3 cellular contexts compared by ENCODE assay signal in the genomic region with DNA sequence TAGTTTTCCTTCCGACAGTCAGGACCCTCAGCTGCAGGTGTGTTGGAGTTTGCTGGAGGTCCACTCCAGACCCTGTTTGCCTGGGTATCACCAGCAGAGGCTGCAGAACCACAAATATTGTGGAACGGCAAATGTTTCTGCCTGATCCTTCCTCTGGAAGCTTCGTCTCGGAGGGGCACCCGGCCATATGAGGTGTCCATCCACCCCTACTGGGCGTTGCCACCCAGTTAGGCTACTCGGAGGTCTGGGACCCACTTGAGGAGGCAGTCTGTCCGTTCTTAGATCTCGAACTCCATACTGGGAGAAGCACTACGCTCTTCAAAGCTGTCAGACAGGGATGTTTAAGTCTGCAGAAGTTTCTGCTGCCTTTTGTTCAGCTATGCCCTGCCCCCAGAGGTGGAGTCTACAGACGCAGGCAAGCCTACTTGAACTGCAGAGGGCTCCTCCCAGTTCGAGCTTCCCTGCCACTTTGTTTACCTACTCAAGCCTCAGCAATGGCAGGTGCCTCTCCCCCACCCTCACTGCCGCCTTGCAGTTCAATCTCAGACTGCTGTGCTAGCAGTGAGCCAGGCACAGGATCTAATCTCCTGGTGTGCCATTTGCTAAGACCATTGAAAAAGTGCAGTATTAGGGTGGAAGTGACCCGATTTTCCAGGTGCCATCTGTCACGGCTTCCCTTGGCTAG. TPM values are rescaled to one million over a fixed set of nuclear protein-coding genes. Genes with fewer than 3 reads are reported as not detected.
"Had no signal": no experiment of that assay in that cellular context is flagged by ENCODE, and none has a peak within 500 bp of the region (broad histone marks: within the 10 kb centered on the region; RNA-seq: fewer than 3 reads in every experiment).

No MANE protein-coding gene starts in this region.

RNA-seq across cellular contexts. Expression of gene CYTIP, which starts 40.9 kb away (rescaled TPM):
- total RNA-seq: cardiac muscle cell, mammary epithelial cell had no signal
- polyA plus RNA-seq: cardiac muscle cell, mammary epithelial cell, neural cell had no signal
